1 cellular context compared by ENCODE assay signal in the genomic region with DNA sequence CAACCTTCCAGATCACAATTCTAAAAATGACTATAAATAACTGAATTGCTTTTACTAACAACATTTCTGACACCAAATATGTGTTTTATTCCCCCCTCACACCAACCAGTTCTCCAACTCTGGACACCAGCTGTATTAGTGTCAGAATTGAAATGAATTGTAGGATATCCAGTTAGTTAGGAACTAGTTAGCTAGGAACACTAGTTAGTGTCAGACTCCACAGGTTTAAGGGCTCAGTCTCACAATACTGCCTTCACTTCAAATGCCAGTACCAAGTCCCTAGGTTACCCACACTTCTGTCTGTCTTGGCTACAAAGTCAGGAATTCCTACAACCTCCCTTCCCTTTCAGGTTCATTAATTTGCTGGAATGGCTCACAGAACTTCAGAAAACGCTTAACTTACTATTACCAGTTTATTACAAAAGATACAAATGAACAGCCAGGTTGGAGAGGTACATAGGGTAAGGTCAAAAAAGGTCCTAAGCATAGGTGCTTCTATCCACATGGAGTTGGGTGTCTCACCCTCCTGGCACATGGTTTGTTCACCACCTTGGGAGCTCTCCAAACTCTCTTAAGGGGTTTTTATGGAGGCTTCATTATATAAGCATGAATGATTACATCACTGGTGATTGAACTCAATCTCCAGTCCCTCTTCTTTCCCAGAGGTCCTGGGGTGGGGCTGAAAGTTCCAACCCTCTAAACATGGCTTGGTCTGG.
TF ChIP-seq lines count a peak whose summit lies in the region.

No MANE protein-coding gene starts in this region.

TF ChIP-seq in HEK293, 187 proteins besides CTCF, POLR2A, EP300 and RAD21 (continued from another document):
- TF ChIP-seq PRDM10 (tag by site-specific recombination; IDR thresholded peaks at IDR 0.05) (peak; percentile 98), ZNF366 (tag by site-specific recombination; conservative IDR thresholded peaks at IDR 0.05) (peak; percentile 43; the same call in 1 of the 2 replicates), ZNF341 (tag by site-specific recombination; IDR thresholded peaks at IDR 0.05; ENCODE audit: low read depth) (peak; percentile 46; the same call in 1 of the 2 replicates), ZNF501 (tag by site-specific recombination; IDR thresholded peaks at IDR 0.05) (no peak), ZNF114 (tag by site-specific recombination; IDR thresholded peaks at IDR 0.05) (no peak), ZNF214 (tag by site-specific recombination; IDR thresholded peaks at IDR 0.05; ENCODE audit: borderline replicate concordance) (no peak), WT1 (tag by site-specific recombination; IDR thresholded peaks at IDR 0.05) (no peak), TCF7L2 (IDR thresholded peaks at IDR 0.05; ENCODE audit: borderline replicate concordance, low read depth, low read length) (no peak), ZBTB8A (tag by site-specific recombination; IDR thresholded peaks at IDR 0.05) (no peak), ZBTB21 (tag by site-specific recombination; IDR thresholded peaks at IDR 0.05) (0 out of 2 replicates have a peak, but pooled peaks have one; percentile 20), ZNF701 (tag by site-specific recombination; IDR thresholded peaks at IDR 0.05) (no peak), ZNF169 (tag by site-specific recombination; IDR thresholded peaks at IDR 0.05) (no peak), HIC1 (tag by site-specific recombination; IDR thresholded peaks at IDR 0.05) (0 out of 2 replicates have a peak, but pooled peaks have one; percentile 53), PRDM1 (tag by site-specific recombination; IDR thresholded peaks at IDR 0.05) (no peak), KLF8 (tag by site-specific recombination; IDR thresholded peaks at IDR 0.05) (0 out of 2 replicates have a peak, but pooled peaks have one; percentile 21), ZSCAN16 (tag by site-specific recombination; IDR thresholded peaks at IDR 0.05) (peak; percentile 61; the same call in 1 of the 2 replicates), ZNF560 (tag by site-specific recombination; IDR thresholded peaks at IDR 0.05; ENCODE audit: borderline replicate concordance) (no peak), ZNF335 (tag by site-specific recombination; conservative IDR thresholded peaks at IDR 0.05) (peak; percentile 36; the same call in 1 of the 2 replicates), ZNF514 (tag by site-specific recombination; IDR thresholded peaks at IDR 0.05) (no peak), ZNF629 (tag by site-specific recombination; IDR thresholded peaks at IDR 0.05) (peak; percentile 38; the same call in 1 of the 2 replicates), IKZF3 (tag by site-specific recombination; IDR thresholded peaks at IDR 0.05) (0 out of 2 replicates have a peak, but pooled peaks have one; percentile 26), SETDB1 (IDR thresholded peaks at IDR 0.05; ENCODE audit: insufficient read length, low read length) (no peak), ZNF660 (tag by site-specific recombination; IDR thresholded peaks at IDR 0.05) (peak; percentile 46; the same call in 1 of the 2 replicates), REST (tag by site-specific recombination; IDR thresholded peaks at IDR 0.05) (peak; percentile 78)
- TF ChIP-seq, protein P1, sequence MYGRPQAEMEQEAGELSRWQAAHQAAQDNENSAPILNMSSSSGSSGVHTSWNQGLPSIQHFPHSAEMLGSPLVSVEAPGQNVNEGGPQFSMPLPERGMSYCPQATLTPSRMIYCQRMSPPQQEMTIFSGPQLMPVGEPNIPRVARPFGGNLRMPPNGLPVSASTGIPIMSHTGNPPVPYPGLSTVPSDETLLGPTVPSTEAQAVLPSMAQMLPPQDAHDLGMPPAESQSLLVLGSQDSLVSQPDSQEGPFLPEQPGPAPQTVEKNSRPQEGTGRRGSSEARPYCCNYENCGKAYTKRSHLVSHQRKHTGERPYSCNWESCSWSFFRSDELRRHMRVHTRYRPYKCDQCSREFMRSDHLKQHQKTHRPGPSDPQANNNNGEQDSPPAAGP (tag by site-specific recombination; IDR thresholded peaks at IDR 0.05), result no peak
- TF ChIP-seq, protein P2, sequence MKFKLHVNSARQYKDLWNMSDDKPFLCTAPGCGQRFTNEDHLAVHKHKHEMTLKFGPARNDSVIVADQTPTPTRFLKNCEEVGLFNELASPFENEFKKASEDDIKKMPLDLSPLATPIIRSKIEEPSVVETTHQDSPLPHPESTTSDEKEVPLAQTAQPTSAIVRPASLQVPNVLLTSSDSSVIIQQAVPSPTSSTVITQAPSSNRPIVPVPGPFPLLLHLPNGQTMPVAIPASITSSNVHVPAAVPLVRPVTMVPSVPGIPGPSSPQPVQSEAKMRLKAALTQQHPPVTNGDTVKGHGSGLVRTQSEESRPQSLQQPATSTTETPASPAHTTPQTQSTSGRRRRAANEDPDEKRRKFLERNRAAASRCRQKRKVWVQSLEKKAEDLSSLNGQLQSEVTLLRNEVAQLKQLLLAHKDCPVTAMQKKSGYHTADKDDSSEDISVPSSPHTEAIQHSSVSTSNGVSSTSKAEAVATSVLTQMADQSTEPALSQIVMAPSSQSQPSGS (tag by site-specific recombination; IDR thresholded peaks at IDR 0.05; ENCODE audit: low read depth), result peak; percentile 40; the same call in 1 of the 2 replicates
- TF ChIP-seq, protein P3, sequence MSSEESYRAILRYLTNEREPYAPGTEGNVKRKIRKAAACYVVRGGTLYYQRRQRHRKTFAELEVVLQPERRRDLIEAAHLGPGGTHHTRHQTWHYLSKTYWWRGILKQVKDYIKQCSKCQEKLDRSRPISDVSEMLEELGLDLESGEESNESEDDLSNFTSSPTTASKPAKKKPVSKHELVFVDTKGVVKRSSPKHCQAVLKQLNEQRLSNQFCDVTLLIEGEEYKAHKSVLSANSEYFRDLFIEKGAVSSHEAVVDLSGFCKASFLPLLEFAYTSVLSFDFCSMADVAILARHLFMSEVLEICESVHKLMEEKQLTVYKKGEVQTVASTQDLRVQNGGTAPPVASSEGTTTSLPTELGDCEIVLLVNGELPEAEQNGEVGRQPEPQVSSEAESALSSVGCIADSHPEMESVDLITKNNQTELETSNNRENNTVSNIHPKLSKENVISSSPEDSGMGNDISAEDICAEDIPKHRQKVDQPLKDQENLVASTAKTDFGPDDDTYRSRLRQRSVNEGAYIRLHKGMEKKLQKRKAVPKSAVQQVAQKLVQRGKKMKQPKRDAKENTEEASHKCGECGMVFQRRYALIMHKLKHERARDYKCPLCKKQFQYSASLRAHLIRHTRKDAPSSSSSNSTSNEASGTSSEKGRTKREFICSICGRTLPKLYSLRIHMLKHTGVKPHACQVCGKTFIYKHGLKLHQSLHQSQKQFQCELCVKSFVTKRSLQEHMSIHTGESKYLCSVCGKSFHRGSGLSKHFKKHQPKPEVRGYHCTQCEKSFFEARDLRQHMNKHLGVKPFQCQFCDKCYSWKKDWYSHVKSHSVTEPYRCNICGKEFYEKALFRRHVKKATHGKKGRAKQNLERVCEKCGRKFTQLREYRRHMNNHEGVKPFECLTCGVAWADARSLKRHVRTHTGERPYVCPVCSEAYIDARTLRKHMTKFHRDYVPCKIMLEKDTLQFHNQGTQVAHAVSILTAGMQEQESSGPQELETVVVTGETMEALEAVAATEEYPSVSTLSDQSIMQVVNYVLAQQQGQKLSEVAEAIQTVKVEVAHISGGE (tag by site-specific recombination; conservative IDR thresholded peaks at IDR 0.05; ENCODE audit: low read depth), result no peak
- TF ChIP-seq, protein P4, sequence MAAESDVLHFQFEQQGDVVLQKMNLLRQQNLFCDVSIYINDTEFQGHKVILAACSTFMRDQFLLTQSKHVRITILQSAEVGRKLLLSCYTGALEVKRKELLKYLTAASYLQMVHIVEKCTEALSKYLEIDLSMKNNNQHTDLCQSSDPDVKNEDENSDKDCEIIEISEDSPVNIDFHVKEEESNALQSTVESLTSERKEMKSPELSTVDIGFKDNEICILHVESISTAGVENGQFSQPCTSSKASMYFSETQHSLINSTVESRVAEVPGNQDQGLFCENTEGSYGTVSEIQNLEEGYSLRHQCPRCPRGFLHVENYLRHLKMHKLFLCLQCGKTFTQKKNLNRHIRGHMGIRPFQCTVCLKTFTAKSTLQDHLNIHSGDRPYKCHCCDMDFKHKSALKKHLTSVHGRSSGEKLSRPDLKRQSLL (tag by site-specific recombination; IDR thresholded peaks at IDR 0.05), result no peak
